In genomic region chr1:223513309-223513708, GRCh38 we compare ENCODE assay signal across 16 cellular contexts.
"Had no signal": no experiment of that assay in that cellular context is flagged by ENCODE, and none has a peak within 500 bp of the region (broad histone marks: within the 10 kb centered on the region; RNA-seq: fewer than 3 reads in every experiment).

No MANE protein-coding gene starts in this region.

- H3K9me3 ChIP-seq: ascending aorta, prostate gland, right lobe of liver, tibial artery, vagina had no signal

- H3K4me3 Mint-ChIP-seq: activated CD8-positive, alpha-beta T cell treated with anti-CD3 and anti-CD28 coated beads for 36 hours; activated naive CD8-positive, alpha-beta T cell treated with anti-CD3 and anti-CD28 coated beads, Interleukin-2, amount 50 U/mL, for 24 hours; natural killer cell treated with Interleukin-12 subunit alpha and Interleukin-12 subunit beta and Interleukin-15 and Interleukin-18, amount 100 ng/mL, for 72 hours; stimulated activated effector memory CD8-positive, alpha-beta T cell treated with anti-CD3 and anti-CD28 coated beads, Interleukin-12 subunit alpha, Interleukin-12 subunit beta, amount 100 ng/mL, for 72 hours had no signal

- H3K4me1 ChIP-seq: ascending aorta, foreskin keratinocyte, heart left ventricle, prostate gland, right lobe of liver, tibial artery, vagina had no signal

- H3K27me3 ChIP-seq: ascending aorta, right lobe of liver, vagina had no signal

- DNase-seq: activated CD8-positive, alpha-beta memory T cell treated with anti-CD3 and anti-CD28 coated beads, Interleukin-2, amount 50 U/mL, for 4 hours; activated CD8-positive, alpha-beta T cell treated with anti-CD3 and anti-CD28 coated beads for 36 hours; activated naive CD4-positive, alpha-beta T cell; activated naive CD8-positive, alpha-beta T cell treated with anti-CD3 and anti-CD28 coated beads, Interleukin-2, amount 50 U/mL, for 24 hours; foreskin keratinocyte; heart left ventricle; left colon; nucleus accumbens; right lobe of liver; tibial artery had no signal

- H3K4me3 ChIP-seq: ascending aorta, heart left ventricle, prostate gland, right lobe of liver, tibial artery, vagina had no signal

- H3K9me3 Mint-ChIP-seq: natural killer cell treated with Interleukin-12 subunit alpha and Interleukin-12 subunit beta and Interleukin-15 and Interleukin-18, amount 100 ng/mL, for 72 hours had no signal

- H3K36me3 ChIP-seq: ascending aorta, heart left ventricle, prostate gland, right lobe of liver, tibial artery, vagina had no signal

- H3K27ac ChIP-seq: ascending aorta, foreskin keratinocyte, heart left ventricle, prostate gland, right lobe of liver, tibial artery, vagina, VCaP had no signal

- H3K27ac Mint-ChIP-seq: activated CD8-positive, alpha-beta T cell treated with anti-CD3 and anti-CD28 coated beads for 36 hours; activated naive CD8-positive, alpha-beta T cell treated with anti-CD3 and anti-CD28 coated beads, Interleukin-2, amount 50 U/mL, for 24 hours; natural killer cell treated with Interleukin-12 subunit alpha and Interleukin-12 subunit beta and Interleukin-15 and Interleukin-18, amount 100 ng/mL, for 72 hours had no signal

- ATAC-seq: activated CD8-positive, alpha-beta T cell treated with anti-CD3 and anti-CD28 coated beads for 36 hours; activated naive CD8-positive, alpha-beta T cell treated with anti-CD3 and anti-CD28 coated beads, Interleukin-2, amount 50 U/mL, for 24 hours; foreskin keratinocyte; heart left ventricle; left colon; natural killer cell treated with Interleukin-12 subunit alpha and Interleukin-12 subunit beta and Interleukin-15 and Interleukin-18, amount 100 ng/mL, for 72 hours; right lobe of liver; stimulated activated effector memory CD8-positive, alpha-beta T cell treated with anti-CD3 and anti-CD28 coated beads, Interleukin-12 subunit alpha, Interleukin-12 subunit beta, amount 100 ng/mL, for 72 hours had no signal

- H3K27me3 Mint-ChIP-seq: activated CD8-positive, alpha-beta T cell treated with anti-CD3 and anti-CD28 coated beads for 36 hours; activated naive CD8-positive, alpha-beta T cell treated with anti-CD3 and anti-CD28 coated beads, Interleukin-2, amount 50 U/mL, for 24 hours had no signal

- H3K36me3 Mint-ChIP-seq: natural killer cell treated with Interleukin-12 subunit alpha and Interleukin-12 subunit beta and Interleukin-15 and Interleukin-18, amount 100 ng/mL, for 72 hours; stimulated activated effector memory CD8-positive, alpha-beta T cell treated with anti-CD3 and anti-CD28 coated beads, Interleukin-12 subunit alpha, Interleukin-12 subunit beta, amount 100 ng/mL, for 72 hours had no signal
